Comparison of ENCODE assay signal across 1 cellular context in the genomic region with DNA sequence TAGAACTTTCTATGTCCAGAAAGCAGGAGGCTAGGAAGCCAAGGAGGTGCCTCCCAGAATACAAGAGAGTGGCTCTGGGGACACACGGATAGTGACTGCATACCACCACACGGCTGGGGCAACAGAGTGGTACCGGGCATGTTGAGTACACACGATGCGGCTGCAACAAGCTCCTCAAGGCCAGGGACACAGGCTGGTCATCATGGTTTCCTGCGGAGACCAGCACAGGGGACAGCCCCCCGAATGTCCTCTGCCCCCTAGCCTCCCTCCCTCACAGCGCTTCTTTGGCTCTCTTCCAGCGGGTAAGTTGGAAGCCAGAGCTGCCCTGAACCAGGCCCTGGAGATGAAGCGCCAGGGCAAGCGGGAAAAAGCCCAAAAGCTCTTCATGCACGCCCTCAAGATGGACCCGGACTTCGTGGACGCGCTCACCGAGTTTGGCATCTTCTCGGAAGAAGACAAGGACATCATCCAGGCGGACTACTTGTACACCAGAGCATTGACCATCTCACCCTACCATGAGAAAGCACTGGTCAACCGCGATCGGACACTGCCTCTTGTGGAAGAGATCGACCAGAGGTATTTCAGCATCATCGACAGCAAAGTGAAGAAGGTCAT.
TF ChIP-seq lines count a peak whose summit lies in the region.

No MANE protein-coding gene starts in this region.

TF ChIP-seq in SK-N-SH, 30 proteins besides CTCF, POLR2A, EP300 and RAD21 (continued from another document):
- TF ChIP-seq TCF12 (IDR thresholded peaks at IDR 0.05) (no peak), GABPA (IDR thresholded peaks at IDR 0.05; ENCODE audit: low read depth) (no peak), CHD2 (IDR thresholded peaks at IDR 0.05; ENCODE audit: low read length, partially characterized antibody) (no peak), RCOR1 (IDR thresholded peaks at IDR 0.05; ENCODE audit: low read length) (no peak), JUND (IDR thresholded peaks at IDR 0.05) (no peak), YY1 (IDR thresholded peaks at IDR 0.05; ENCODE audit: low read depth) (no peak), RXRA (IDR thresholded peaks at IDR 0.05; ENCODE audit: borderline replicate concordance, low read depth) (no peak)
